In the genomic region with DNA sequence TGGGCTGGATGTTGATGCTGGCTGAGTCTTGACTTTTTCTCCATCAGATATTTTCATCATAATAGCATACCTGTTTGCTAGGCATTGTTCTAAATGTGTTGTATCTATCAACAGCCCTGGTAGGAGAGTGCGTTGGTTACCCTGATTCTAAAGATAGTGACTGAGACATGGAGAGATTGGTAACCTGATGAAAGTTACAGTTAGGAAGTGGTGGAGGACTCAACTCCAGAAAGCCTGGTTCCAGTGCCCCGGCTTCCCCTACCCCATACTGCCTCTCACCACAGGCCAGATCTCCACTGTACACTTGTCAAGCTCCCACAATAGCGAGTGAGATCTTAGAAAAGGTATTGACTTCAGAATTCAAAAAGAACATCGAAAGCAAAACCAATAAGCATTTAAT, we compare ENCODE assay signal across 20 cellular contexts. TPM values are rescaled to one million over a fixed set of nuclear protein-coding genes. Genes with fewer than 3 reads are reported as not detected.
DNase-seq lines count a peak whose midpoint lies in the region; ATAC-seq and TF ChIP-seq lines count a peak whose summit lies in the region.
"Had no signal": no experiment of that assay in that cellular context is flagged by ENCODE, and none has a peak within 500 bp of the region (broad histone marks: within the 10 kb centered on the region; RNA-seq: fewer than 3 reads in every experiment).

No MANE protein-coding gene starts in this region.

- peak overlapping the region; percentile 57 for H3K4me2 ChIP-seq in BLaER1

- H3K4me3 Mint-ChIP-seq in activated CD4-positive, alpha-beta memory T cell treated with anti-CD3 and anti-CD28 coated beads, Interleukin-2, amount 10 ng/mL, durations not matched to agents 7 days and 5 days: no peak overlapping the region
- H3K4me3 Mint-ChIP-seq in activated CD4-positive, alpha-beta memory T cell treated with anti-CD3 and anti-CD28 coated beads for 36 hours: no peak overlapping the region
- no peak overlapping the region for H3K4me3 Mint-ChIP-seq in activated T-helper 2 cell treated with anti-CD3 and anti-CD28 coated beads, Interferon-gamma antibody, Interleukin-2, Interleukin-4, amounts not matched to agents 10 μg/mL and 5 μg/mL and 100 μg/mL, durations not matched to agents 14 hours and 24 hours and 36 hours (ENCODE audit: low read depth)
- H3K4me3 Mint-ChIP-seq in MCF 10A (ENCODE audit: unreplicated experiment): no peak overlapping the region
- H3K4me3 Mint-ChIP-seq: CD4-positive, CD25-positive, alpha-beta regulatory T cell had no signal

- ATAC-seq in GM18873 (IDR thresholded peaks at IDR 0.05; ENCODE audit: low FRiP score, unreplicated experiment): no peak

- peak; percentile 28 for DNase-seq in activated CD4-positive, alpha-beta memory T cell treated with anti-CD3 and anti-CD28 coated beads, Interleukin-2, amount 10 ng/mL, durations not matched to agents 7 days and 5 days
- DNase-seq in activated CD4-positive, alpha-beta memory T cell treated with anti-CD3 and anti-CD28 coated beads for 36 hours: no peak
- peak; percentile 40 for DNase-seq in activated T-helper 2 cell treated with anti-CD3 and anti-CD28 coated beads, Interferon-gamma antibody, Interleukin-2, Interleukin-4, amounts not matched to agents 10 μg/mL and 5 μg/mL and 100 μg/mL, durations not matched to agents 14 hours and 24 hours and 36 hours (ENCODE audit: low spot score)
- DNase-seq in MCF 10A (ENCODE audit: unreplicated experiment) (no peak), thyroid gland (no peak)
- DNase-seq: 8988T; Caco-2; CD4-positive, CD25-positive, alpha-beta regulatory T cell; GDM1; NCI-H1417; NCI-H187; NCI-H2107; NCI-H510A; NCI-H774; OCI-M1; SIG-M5 had no signal

- H3K27ac ChIP-seq in BLaER1 (peak overlapping the region; percentile 22; the same call in 1 of the 2 replicates), KOPT-K1 (ENCODE audit: low read depth, low read length, poor library complexity, severe bottlenecking) (peak overlapping the region; percentile 5), thyroid gland (no peak overlapping the region)

- no peaks in the 10 kb centered on the region for H3K27me3 ChIP-seq in BLaER1
- no peaks in the 10 kb centered on the region for H3K27me3 ChIP-seq in thyroid gland

- H3K27me3 Mint-ChIP-seq in activated CD4-positive, alpha-beta memory T cell treated with anti-CD3 and anti-CD28 coated beads, Interleukin-2, amount 10 ng/mL, durations not matched to agents 7 days and 5 days: no peaks in the 10 kb centered on the region
- H3K27me3 Mint-ChIP-seq in activated CD4-positive, alpha-beta memory T cell treated with anti-CD3 and anti-CD28 coated beads for 36 hours: no peaks in the 10 kb centered on the region
- no peaks in the 10 kb centered on the region for H3K27me3 Mint-ChIP-seq in activated T-helper 2 cell treated with anti-CD3 and anti-CD28 coated beads, Interferon-gamma antibody, Interleukin-2, Interleukin-4, amounts not matched to agents 10 μg/mL and 5 μg/mL and 100 μg/mL, durations not matched to agents 14 hours and 24 hours and 36 hours (ENCODE audit: low read depth)
- H3K27me3 Mint-ChIP-seq in MCF 10A (ENCODE audit: insufficient read depth, unreplicated experiment): no peaks in the 10 kb centered on the region

- CTCF ChIA-PET in activated CD4-positive, alpha-beta memory T cell treated with anti-CD3 and anti-CD28 coated beads, Interleukin-2, amount 10 ng/mL, durations not matched to agents 7 days and 5 days (lab: Charles Lee): interaction anchor here (1.0 to 4.6 kb wide), 4 partner anchors 11 to 307 kb away, joined by 3 to 139 read pairs (median 4); no protein-coding TSS in a partner anchor
- CTCF ChIA-PET in activated CD4-positive, alpha-beta memory T cell treated with anti-CD3 and anti-CD28 coated beads for 36 hours (lab: Charles Lee): interaction anchor here (1.4 to 6.4 kb wide), 3 partner anchors 20 to 307 kb away, joined by 5 to 108 read pairs (median 23); no protein-coding TSS in a partner anchor
- CTCF ChIA-PET in MCF 10A (lab: Yijun Ruan, JAX): interaction anchor here (2.3 to 5.2 kb wide), 2 partner anchors 9 to 40 kb away, joined by 16 to 53 read pairs; no protein-coding TSS in a partner anchor

- POLR2A ChIA-PET in activated CD4-positive, alpha-beta memory T cell treated with anti-CD3 and anti-CD28 coated beads, Interleukin-2, amount 10 ng/mL, durations not matched to agents 7 days and 5 days (lab: Charles Lee): no interaction called here
- POLR2A ChIA-PET in activated CD4-positive, alpha-beta memory T cell treated with anti-CD3 and anti-CD28 coated beads for 36 hours (lab: Charles Lee): no interaction called here
- POLR2A ChIA-PET in MCF 10A (lab: Yijun Ruan, JAX): interaction anchor here (0.8 kb wide), 1 partner anchor 20 kb away, joined by 3 read pairs; no protein-coding TSS in a partner anchor

- H3K36me3 ChIP-seq in BLaER1 (peaks cover 8% of the 10 kb centered on the region; the same call in 1 of the 2 replicates), KOPT-K1 (ENCODE audit: insufficient read depth, low read length) (no peaks in the 10 kb centered on the region), thyroid gland (peaks cover 18 to 20% of the 10 kb centered on the region in 2 donors)
- H3K36me3 ChIP-seq: HAP-1 had no signal

- H3K4me1 Mint-ChIP-seq in activated CD4-positive, alpha-beta memory T cell treated with anti-CD3 and anti-CD28 coated beads, Interleukin-2, amount 10 ng/mL, durations not matched to agents 7 days and 5 days: peaks cover 27% of the 10 kb centered on the region
- no peaks in the 10 kb centered on the region for H3K4me1 Mint-ChIP-seq in activated CD4-positive, alpha-beta memory T cell treated with anti-CD3 and anti-CD28 coated beads for 36 hours (ENCODE audit: low read depth)
- peaks cover 35% of the 10 kb centered on the region for H3K4me1 Mint-ChIP-seq in activated T-helper 2 cell treated with anti-CD3 and anti-CD28 coated beads, Interferon-gamma antibody, Interleukin-2, Interleukin-4, amounts not matched to agents 10 μg/mL and 5 μg/mL and 100 μg/mL, durations not matched to agents 14 hours and 24 hours and 36 hours (ENCODE audit: low read depth)
- no peaks in the 10 kb centered on the region for H3K4me1 Mint-ChIP-seq in MCF 10A (ENCODE audit: insufficient read depth, unreplicated experiment)

- H3K9me3 Mint-ChIP-seq in activated CD4-positive, alpha-beta memory T cell treated with anti-CD3 and anti-CD28 coated beads, Interleukin-2, amount 10 ng/mL, durations not matched to agents 7 days and 5 days: no peaks in the 10 kb centered on the region
- no peaks in the 10 kb centered on the region for H3K9me3 Mint-ChIP-seq in activated CD4-positive, alpha-beta memory T cell treated with anti-CD3 and anti-CD28 coated beads for 36 hours
- no peaks in the 10 kb centered on the region for H3K9me3 Mint-ChIP-seq in activated T-helper 2 cell treated with anti-CD3 and anti-CD28 coated beads, Interferon-gamma antibody, Interleukin-2, Interleukin-4, amounts not matched to agents 10 μg/mL and 5 μg/mL and 100 μg/mL, durations not matched to agents 14 hours and 24 hours and 36 hours
- H3K9me3 Mint-ChIP-seq in MCF 10A (ENCODE audit: unreplicated experiment): no peaks in the 10 kb centered on the region
- H3K9me3 Mint-ChIP-seq: CD4-positive, CD25-positive, alpha-beta regulatory T cell had no signal

- H3K4me1 ChIP-seq in BLaER1 (peaks cover 48% of the 10 kb centered on the region), thyroid gland (peaks cover 11 to 21% of the 10 kb centered on the region in 2 donors)
- H3K4me1 ChIP-seq: Caco-2, HAP-1 had no signal

- no peak for TF ChIP-seq POLR2A in thyroid gland (IDR thresholded peaks at IDR 0.05)

- no peak for TF ChIP-seq CTCF in MCF 10A (IDR thresholded peaks at IDR 0.05; ENCODE audit: unreplicated experiment)
- no peak for TF ChIP-seq CTCF in thyroid gland (IDR thresholded peaks at IDR 0.05)

- 0 out of 2 replicates have a peak overlapping the region, but pooled peaks have one; percentile 15 for H3K9ac ChIP-seq in BLaER1

- H4K20me1 ChIP-seq in BLaER1: no peaks in the 10 kb centered on the region

- no peak overlapping the region for H3K4me3 ChIP-seq in BLaER1
- H3K4me3 ChIP-seq in thyroid gland (replicated peaks in 1 of 3): no peak overlapping the region
- H3K4me3 ChIP-seq: HAP-1 had no signal

- H3K27ac Mint-ChIP-seq in activated CD4-positive, alpha-beta memory T cell treated with anti-CD3 and anti-CD28 coated beads, Interleukin-2, amount 10 ng/mL, durations not matched to agents 7 days and 5 days: no peak overlapping the region
- no peak overlapping the region for H3K27ac Mint-ChIP-seq in activated CD4-positive, alpha-beta memory T cell treated with anti-CD3 and anti-CD28 coated beads for 36 hours
- H3K27ac Mint-ChIP-seq in activated T-helper 2 cell treated with anti-CD3 and anti-CD28 coated beads, Interferon-gamma antibody, Interleukin-2, Interleukin-4, amounts not matched to agents 10 μg/mL and 5 μg/mL and 100 μg/mL, durations not matched to agents 14 hours and 24 hours and 36 hours: peak overlapping the region; percentile 65
- H3K27ac Mint-ChIP-seq in MCF 10A (ENCODE audit: low read depth, unreplicated experiment): no peak overlapping the region

- H3K36me3 Mint-ChIP-seq in activated CD4-positive, alpha-beta memory T cell treated with anti-CD3 and anti-CD28 coated beads, Interleukin-2, amount 10 ng/mL, durations not matched to agents 7 days and 5 days (ENCODE audit: low read depth): no peaks in the 10 kb centered on the region
- no peaks in the 10 kb centered on the region for H3K36me3 Mint-ChIP-seq in activated CD4-positive, alpha-beta memory T cell treated with anti-CD3 and anti-CD28 coated beads for 36 hours
- no peaks in the 10 kb centered on the region for H3K36me3 Mint-ChIP-seq in activated T-helper 2 cell treated with anti-CD3 and anti-CD28 coated beads, Interferon-gamma antibody, Interleukin-2, Interleukin-4, amounts not matched to agents 10 μg/mL and 5 μg/mL and 100 μg/mL, durations not matched to agents 14 hours and 24 hours and 36 hours (ENCODE audit: low read depth)
- H3K36me3 Mint-ChIP-seq in MCF 10A (ENCODE audit: insufficient read depth, unreplicated experiment): peaks cover 34% of the 10 kb centered on the region
- H3K36me3 Mint-ChIP-seq: CD4-positive, CD25-positive, alpha-beta regulatory T cell had no signal

- no TSS peak for BruUV-seq in MCF 10A (replicated peaks; lab: Mats Ljungman, UMichigan)

- WGBS in thyroid gland, 2 donors: 92 to 94% methylated on average over 4 of the region's 4 CpGs

- H3K9me3 ChIP-seq in BLaER1 (no peaks in the 10 kb centered on the region), KOPT-K1 (ENCODE audit: insufficient read depth, low read length, poor library complexity, severe bottlenecking) (no peaks in the 10 kb centered on the region), thyroid gland (no peaks in the 10 kb centered on the region)
- H3K9me3 ChIP-seq: Caco-2, HAP-1 had no signal

- intact Hi-C loops in activated CD4-positive, alpha-beta memory T cell treated with anti-CD3 and anti-CD28 coated beads for 36 hours (cut with micrococcal nuclease): no loop called here
- intact Hi-C loops in activated T-helper 2 cell treated with anti-CD3 and anti-CD28 coated beads, Interferon-gamma antibody, Interleukin-2, Interleukin-4, amounts not matched to agents 10 μg/mL and 5 μg/mL and 100 μg/mL, durations not matched to agents 14 hours and 24 hours and 36 hours (cut with micrococcal nuclease): no loop called here
- intact Hi-C loops in MCF 10A (cut with micrococcal nuclease) (no loop called here), thyroid gland (cut with DNase I) (no loop called here)

RNA-seq across cellular contexts. Expression of a gene that starts 22.8 kb away (rescaled TPM):
- total RNA-seq in activated CD4-positive, alpha-beta memory T cell treated with anti-CD3 and anti-CD28 coated beads, Interleukin-2, amount 10 ng/mL, durations not matched to agents 7 days and 5 days: 10 to 100 TPM; 26.0 to 27.3 TPM
- 10 to 100 TPM; 18.5 to 18.9 TPM for total RNA-seq in activated CD4-positive, alpha-beta memory T cell treated with anti-CD3 and anti-CD28 coated beads for 36 hours
- 33.5 and 34.5 TPM in 2 replicates for total RNA-seq in activated T-helper 2 cell treated with anti-CD3 and anti-CD28 coated beads, Interferon-gamma antibody, Interleukin-2, Interleukin-4, amounts not matched to agents 10 μg/mL and 5 μg/mL and 100 μg/mL, durations not matched to agents 14 hours and 24 hours and 36 hours
- total RNA-seq in MCF 10A (2022) (5.8 and 8.4 TPM in 2 replicates), thyroid gland (1 to 10 TPM; 1.6 to 3.5 (median 1.9) TPM)

RNA-seq across cellular contexts. Expression of a gene that starts 45.3 kb away (rescaled TPM):
- total RNA-seq in activated CD4-positive, alpha-beta memory T cell treated with anti-CD3 and anti-CD28 coated beads, Interleukin-2, amount 10 ng/mL, durations not matched to agents 7 days and 5 days: under 1 TPM; 0.05 TPM
- under 1 TPM in 1 of 2 experiments, not detected in 1; 0.07 TPM for total RNA-seq in activated CD4-positive, alpha-beta memory T cell treated with anti-CD3 and anti-CD28 coated beads for 36 hours
- total RNA-seq in activated T-helper 2 cell treated with anti-CD3 and anti-CD28 coated beads, Interferon-gamma antibody, Interleukin-2, Interleukin-4, amounts not matched to agents 10 μg/mL and 5 μg/mL and 100 μg/mL, durations not matched to agents 14 hours and 24 hours and 36 hours: 0.09 and 0.30 TPM in 2 replicates
- total RNA-seq in MCF 10A (2022): 27.6 and 29.3 TPM in 2 replicates
- total RNA-seq in thyroid gland: 100 to 1,000 TPM in 1 of 4 donors, 10 to 100 TPM in 3; 54.0 to 125 (median 61.4) TPM

Comparison
In these comparisons a context has a peak if more than half of its experiments do, and no peak if none do; other contexts are left out.
1. DNase-seq: peak in activated CD4-positive, alpha-beta memory T cell treated with anti-CD3 and anti-CD28 coated beads, Interleukin-2, amount 10 ng/mL, durations not matched to agents 7 days and 5 days (single experiment) and activated T-helper 2 cell treated with anti-CD3 and anti-CD28 coated beads, Interferon-gamma antibody, Interleukin-2, Interleukin-4, amounts not matched to agents 10 μg/mL and 5 μg/mL and 100 μg/mL, durations not matched to agents 14 hours and 24 hours and 36 hours (single experiment); none in activated CD4-positive, alpha-beta memory T cell treated with anti-CD3 and anti-CD28 coated beads for 36 hours (single experiment), MCF 10A (single experiment) and thyroid gland (0 of 2).
2. H3K27ac ChIP-seq: peak in BLaER1 (single experiment) and KOPT-K1 (single experiment); none in thyroid gland (0 of 3).
3. RNA of a gene that starts 45.3 kb away (total RNA-seq): 54.0 to 125 TPM in thyroid gland and 27.6 to 29.3 TPM in MCF 10A; 0.09 to 0.30 TPM in activated T-helper 2 cell treated with anti-CD3 and anti-CD28 coated beads, Interferon-gamma antibody, Interleukin-2, Interleukin-4, amounts not matched to agents 10 μg/mL and 5 μg/mL and 100 μg/mL, durations not matched to agents 14 hours and 24 hours and 36 hours, 0.07 TPM in activated CD4-positive, alpha-beta memory T cell treated with anti-CD3 and anti-CD28 coated beads for 36 hours and 0.05 TPM in activated CD4-positive, alpha-beta memory T cell treated with anti-CD3 and anti-CD28 coated beads, Interleukin-2, amount 10 ng/mL, durations not matched to agents 7 days and 5 days; every median in the first group is over 10 times any median in the second.